Comparison of ENCODE assay signal across 8 cellular contexts in genomic region chr16:74700206-74701040, GRCh38. TPM values are rescaled to one million over a fixed set of nuclear protein-coding genes. Genes with fewer than 3 reads are reported as not detected.
DNase-seq lines count a peak whose midpoint lies in the region; ATAC-seq and TF ChIP-seq lines count a peak whose summit lies in the region.

TSS of gene MLKL (minus strand) at chr16:74700862. CDS start at chr16:74695757, 5,105 bp downstream.

- H3K9me3 Mint-ChIP-seq in activated CD4-positive, alpha-beta T cell treated with anti-CD3 and anti-CD28 coated beads for 36 hours (ENCODE audit: low read depth), result no peaks in the 10 kb centered on the region

- H3K27ac Mint-ChIP-seq in activated CD4-positive, alpha-beta T cell treated with anti-CD3 and anti-CD28 coated beads for 36 hours, result peak within 1 kb of the TSS; percentile 100

- H3K36me3 ChIP-seq in MM.1S (replicated peaks; ENCODE audit: insufficient read depth, low read length), result no peaks in the 10 kb centered on the region

- H3K27ac ChIP-seq in MM.1S (ENCODE audit: low read length) (peak within 1 kb of the TSS; percentile 8; the same call in 1 of the 2 replicates), coronary artery (peak within 1 kb of the TSS; percentile 66 to 87)

- H3K4me1 Mint-ChIP-seq in activated CD4-positive, alpha-beta T cell treated with anti-CD3 and anti-CD28 coated beads for 36 hours, result peaks cover 57% of the 10 kb centered on the region

- POLR2A ChIA-PET in activated CD4-positive, alpha-beta T cell treated with anti-CD3 and anti-CD28 coated beads for 36 hours (lab: Charles Lee), result interaction anchor here (0.6 to 2.2 kb wide), 5 partner anchors 10 to 53 kb away, joined by 3 to 19 read pairs (median 7); partner anchors contain the start of gene RFWD3

- H4K20me1 ChIP-seq in MM.1S (ENCODE audit: insufficient read depth, low read length), result no peaks in the 10 kb centered on the region

- no peaks in the 10 kb centered on the region for H3K79me2 ChIP-seq in MM.1S (ENCODE audit: low read length)

- DNase-seq in GF-D8 (lab: John Stamatoyannopoulos, UW) (peak; percentile 92), MM.1S (peak; percentile 35), coronary artery (ENCODE audit: low spot score) (no peak), lung microvascular endothelial cell (ENCODE audit: low read depth in 2 of 2) (peak; percentile 44 to 46), NCI-H2107 treated with DMSO at 0.1 percent for 48 hours (lab: John Stamatoyannopoulos, UW; ENCODE audit: unreplicated experiment) (no peak)
- peak; percentile 80 for DNase-seq in activated CD4-positive, alpha-beta T cell treated with anti-CD3 and anti-CD28 coated beads for 36 hours
- DNase-seq in stimulated activated CD8-positive, alpha-beta memory T cell treated with anti-CD3 and anti-CD28 coated beads, Interleukin-15, amount 100 ng/mL, for 48 hours (ENCODE audit: low read depth in 2 of 2), result peak; percentile 52 to 54

- peak within 1 kb of the TSS; percentile 96 for H3K4me3 Mint-ChIP-seq in activated CD4-positive, alpha-beta T cell treated with anti-CD3 and anti-CD28 coated beads for 36 hours

- H3K27me3 ChIP-seq in MM.1S (replicated peaks; ENCODE audit: insufficient read depth, low read length), result no peaks in the 10 kb centered on the region

- H3K36me3 Mint-ChIP-seq in activated CD4-positive, alpha-beta T cell treated with anti-CD3 and anti-CD28 coated beads for 36 hours (ENCODE audit: low read depth), result peaks cover 25% of the 10 kb centered on the region

- TF ChIP-seq CTCF in MM.1S (IDR thresholded peaks at IDR 0.05; ENCODE audit: low read length) (peak; percentile 9; the same call in 1 of the 2 replicates), coronary artery (IDR thresholded peaks at IDR 0.05) (no peak)

- no peaks in the 10 kb centered on the region for H3K27me3 Mint-ChIP-seq in activated CD4-positive, alpha-beta T cell treated with anti-CD3 and anti-CD28 coated beads for 36 hours

- no peaks in the 10 kb centered on the region for H3K9me3 ChIP-seq in MM.1S (replicated peaks; ENCODE audit: insufficient read depth, low read length)

- peak; percentile 35 for ATAC-seq in GM21786 (IDR thresholded peaks at IDR 0.05; ENCODE audit: unreplicated experiment)
- peak; percentile 68 for ATAC-seq in activated CD4-positive, alpha-beta T cell treated with anti-CD3 and anti-CD28 coated beads for 36 hours

- no peaks in the 10 kb centered on the region for H3K4me1 ChIP-seq in MM.1S (ENCODE audit: low read length)

- CTCF ChIA-PET in activated CD4-positive, alpha-beta T cell treated with anti-CD3 and anti-CD28 coated beads for 36 hours (lab: Charles Lee), result interaction anchor here (0.6 to 5.3 kb wide), 13 partner anchors 9 to 202 kb away, joined by 3 to 27 read pairs (median 5); partner anchors contain the start of genes FA2H and RFWD3

- H3K4me3 ChIP-seq in MM.1S (ENCODE audit: low read length) (peak within 1 kb of the TSS; percentile 71), coronary artery (peak within 1 kb of the TSS; percentile 99)

- peak within 1 kb of the TSS; percentile 67 for H3K4me2 ChIP-seq in MM.1S (ENCODE audit: low read depth, low read length)

- H3K9me2 ChIP-seq in MM.1S (replicated peaks; ENCODE audit: insufficient read depth, low read length), result no peaks in the 10 kb centered on the region

- H2AFZ ChIP-seq in MM.1S (ENCODE audit: low read length), result peak within 1 kb of the TSS; percentile 82

- intact Hi-C loops in activated CD4-positive, alpha-beta T cell treated with anti-CD3 and anti-CD28 coated beads for 36 hours (cut with DNase I, micrococcal nuclease), result loop anchor here (1.0 to 10.0 kb wide), 9 partner anchors 34 to 448 kb away; partner anchors contain the start of genes RFWD3 (in 2 of the 2), FA2H (in 1 of the 2), LDHD (in 1 of the 2) and PSMD7 (in 1 of the 2)

- H3F3A ChIP-seq in MM.1S (ENCODE audit: insufficient read depth, low read length), result no peaks in the 10 kb centered on the region; the same call in 1 of the 2 replicates

- H3K9ac ChIP-seq in MM.1S (ENCODE audit: low read length), result peak within 1 kb of the TSS; percentile 65

RNA-seq across cellular contexts. Expression of gene MLKL, which starts in this region (rescaled TPM):
- total RNA-seq in activated CD4-positive, alpha-beta T cell treated with anti-CD3 and anti-CD28 coated beads for 36 hours, result 10 to 100 TPM; 30.3 TPM
- total RNA-seq in lung microvascular endothelial cell, result 8.9 and 10.9 TPM in 2 replicates

Comparison
In these comparisons a context has a peak if more than half of its experiments do, and no peak if none do; other contexts are left out.
1. DNase-seq: peak in GF-D8 (single experiment), MM.1S (single experiment), activated CD4-positive, alpha-beta T cell treated with anti-CD3 and anti-CD28 coated beads for 36 hours (single experiment), lung microvascular endothelial cell (2 of 2) and stimulated activated CD8-positive, alpha-beta memory T cell treated with anti-CD3 and anti-CD28 coated beads, Interleukin-15, amount 100 ng/mL, for 48 hours (2 of 2); none in coronary artery (single experiment) and NCI-H2107 treated with DMSO at 0.1 percent for 48 hours (single experiment).